Comparison of ENCODE assay signal across 9 cellular contexts in the genomic region with DNA sequence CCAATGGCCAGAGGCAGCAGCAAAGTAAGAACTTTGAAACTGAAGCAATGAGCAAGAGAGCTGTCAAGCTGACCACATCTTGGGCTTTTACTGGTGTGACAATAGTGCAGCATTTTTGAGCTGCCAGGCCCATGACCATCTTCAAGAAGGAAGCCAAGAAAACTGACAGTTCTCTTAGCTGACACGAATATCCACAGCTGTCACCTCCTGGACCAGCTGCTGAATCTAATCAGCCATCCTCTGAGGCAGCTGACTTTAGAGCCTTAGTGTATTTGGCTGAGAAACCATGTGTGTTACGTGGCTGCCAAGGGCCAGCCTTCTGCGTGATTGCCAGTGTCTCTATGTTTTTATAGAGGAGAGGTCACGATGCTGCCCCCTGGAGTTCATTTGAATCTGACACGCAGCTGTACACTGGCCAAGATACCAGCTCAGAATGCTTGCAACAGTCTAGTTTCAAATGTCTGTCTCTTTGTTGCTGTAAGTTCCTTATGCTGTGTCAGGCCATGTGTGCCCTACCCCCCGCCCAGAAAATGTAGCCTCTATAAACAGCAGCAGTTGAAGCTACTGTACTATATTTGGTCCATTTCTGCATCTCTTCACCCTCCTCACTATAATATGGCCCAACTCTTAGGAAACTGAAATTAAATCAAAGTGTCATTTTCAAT. TPM values are rescaled to one million over a fixed set of nuclear protein-coding genes. Genes with fewer than 3 reads are reported as not detected.
DNase-seq lines count a peak whose midpoint lies in the region; ATAC-seq, FAIRE-seq and TF ChIP-seq lines count a peak whose summit lies in the region.
"Had no signal": no experiment of that assay in that cellular context is flagged by ENCODE, and none has a peak within 500 bp of the region (broad histone marks: within the 10 kb centered on the region; RNA-seq: fewer than 3 reads in every experiment).

No MANE protein-coding gene starts in this region.

- H4K91ac ChIP-seq in H9 (ENCODE audit: insufficient read length, low read depth, low read length) = no peak overlapping the region

- no peak overlapping the region for H2AFZ ChIP-seq in H9 (ENCODE audit: low read length)
- H2AFZ ChIP-seq in K562 (ENCODE audit: low read depth, low read length) = peak overlapping the region; percentile 67

- H2BK5ac ChIP-seq in H9 (ENCODE audit: insufficient read length, low read length) = no peak overlapping the region

- intact Hi-C loops in K562 (cut with micrococcal nuclease) = loop anchor here (1.0 to 10.0 kb wide), 3 partner anchors 208 to 505 kb away; no protein-coding TSS in a partner anchor

- no peak overlapping the region for H4K5ac ChIP-seq in H9 (ENCODE audit: insufficient read length, low read depth, low read length)

- H3K56ac ChIP-seq in H9 (ENCODE audit: insufficient read length, low read depth, low read length) = no peak overlapping the region

- H3K36me3 ChIP-seq in K562 (ENCODE audit: control insufficient read depth, insufficient read depth, low read length) = no peaks in the 10 kb centered on the region

- no peaks in the 10 kb centered on the region for H3K27me3 Mint-ChIP-seq in H9 (ENCODE audit: low read depth)

- H3K18ac ChIP-seq in H9 (ENCODE audit: insufficient read length, low read depth, low read length) = no peak overlapping the region

- H3K23me2 ChIP-seq in H9 (ENCODE audit: insufficient read length, low read depth, low read length, poor library complexity, severe bottlenecking) = no peaks in the 10 kb centered on the region

- H2AK5ac ChIP-seq in H9 (ENCODE audit: insufficient read length, low read length) = no peak overlapping the region

- BruUV-seq in K562 (replicated peaks; lab: Mats Ljungman, UMichigan) = no TSS peak

- TF ChIP-seq CTCF in H9 (conservative IDR thresholded peaks at IDR 0.05) = peak; percentile 74
- TF ChIP-seq CTCF in LNCaP clone FGC (IDR thresholded peaks at IDR 0.05; ENCODE audit: control insufficient read depth, extremely low read depth, insufficient read depth) = peak; percentile 75
- TF ChIP-seq CTCF in K562 (IDR thresholded peaks at IDR 0.05 in 2 of 3, conservative IDR thresholded peaks at IDR 0.05 in 1 of 3; ENCODE audit: insufficient read depth in 2 of 3, low read depth in 1 of 3, low read length in 3 of 3) = peak; percentile 65 to 82 (median 70)

- TF ChIP-seq EP300 in K562 (IDR thresholded peaks at IDR 0.05; ENCODE audit: low read length) = no peak

- H3K4me2 ChIP-seq in H9 (ENCODE audit: insufficient read depth, insufficient read length, low read length) (no peak overlapping the region), K562 (ENCODE audit: insufficient read depth, low read length) (no peak overlapping the region)

- no peak overlapping the region for H3K27ac Mint-ChIP-seq in H9

- H2BK20ac ChIP-seq in H9 (ENCODE audit: low read depth, low read length, poor library complexity, severe bottlenecking) = no peak overlapping the region

- no peak overlapping the region for H4K8ac ChIP-seq in H9 (replicated peaks; ENCODE audit: insufficient read length, low read depth, low read length)

- no peaks in the 10 kb centered on the region for H3K79me1 ChIP-seq in H9 (ENCODE audit: insufficient read depth, low read depth, low read length, poor library complexity, severe bottlenecking)

- no peaks in the 10 kb centered on the region for H3K9me1 ChIP-seq in K562 (ENCODE audit: control insufficient read depth, insufficient read depth, low read length)

- H3K9me3 Mint-ChIP-seq in H9 = no peaks in the 10 kb centered on the region

- no peaks in the 10 kb centered on the region for H4K20me1 ChIP-seq in H9 (ENCODE audit: control insufficient read depth, insufficient read depth, insufficient read length)
- no peaks in the 10 kb centered on the region for H4K20me1 ChIP-seq in K562 (replicated peaks; ENCODE audit: control insufficient read depth, insufficient read depth, low read length)

- no peak overlapping the region for H3T11ph ChIP-seq in H9 (ENCODE audit: low read length)

- H2BK120ac ChIP-seq in H9 (ENCODE audit: low read depth, low read length, poor library complexity, severe bottlenecking) = no peak overlapping the region

- DNase-seq in DMS79 treated with DMSO at 0.1 percent for 48 hours (lab: John Stamatoyannopoulos, UW) (peak; percentile 21), DMS79 (lab: John Stamatoyannopoulos, UW) (no peak), H9 (peak; percentile 66), LNCaP clone FGC (ENCODE audit: low read depth) (peak; percentile 64), SHP77 treated with DMSO at 0.1 percent for 48 hours (lab: John Stamatoyannopoulos, UW) (peak; percentile 27), K562 (ENCODE audit: extremely low read depth in 1 of 4, low spot score in 3 of 4) (peak; percentile 36 to 79 (median 45)), iPS-NIHi11 (ENCODE audit: low spot score) (peak; percentile 66)
- peak; percentile 10 for DNase-seq in stimulated activated CD4-positive, alpha-beta T cell treated with anti-CD3 and anti-CD28 coated beads, Interleukin-12 subunit alpha, Interleukin-12 subunit beta, amount 100 ng/mL, for 4 hours

- no peaks in the 10 kb centered on the region for H3K4me1 Mint-ChIP-seq in H9

- TF ChIP-seq POLR2A in K562 (conservative IDR thresholded peaks at IDR 0.05) = no peak

- H3K27ac ChIP-seq in H9 (ENCODE audit: insufficient read length, low read depth, low read length) = no peak overlapping the region
- no peak overlapping the region; the same call in 2 of the 3 replicates for H3K27ac ChIP-seq in K562 (ENCODE audit: extremely low read depth, low read depth, low read length)

- H3K14ac ChIP-seq in H9 (ENCODE audit: insufficient read depth, low read length) = no peak overlapping the region

- peak; percentile 98 for ATAC-seq in K562

- POLR2A ChIA-PET in K562 (lab: Yijun Ruan, JAX) = interaction anchor here (1.0 kb wide), 1 partner anchor 10 kb away, joined by 5 read pairs; no protein-coding TSS in a partner anchor

- in situ Hi-C loops in K562 (cut with MboI) = no loop called here

- H3K23ac ChIP-seq in H9 (ENCODE audit: insufficient read length, low read depth, low read length) = no peak overlapping the region

- no peaks in the 10 kb centered on the region for H3K36me3 Mint-ChIP-seq in H9 (ENCODE audit: insufficient read depth in 1 of 3, low read depth in 3 of 3)

- no CpG with 5 or more reads among the region's 6 CpGs for whole genome bisulfite sequencing in H9 (ENCODE audit: extremely low coverage, insufficient read length, low lambda C conversion rate)
- WGBS in K562 (ENCODE audit: insufficient coverage, low coverage, missing lambda C conversion rate) = 9% methylated on average over 6 of the region's 6 CpGs

- CTCF ChIA-PET in K562 (lab: Yijun Ruan, JAX; ENCODE audit: low intra/inter-chr PET ratio) = interaction anchor here (2.3 kb wide), 1 partner anchor 505 kb away, joined by 11 read pairs; no protein-coding TSS in a partner anchor

- H3K4me3 ChIP-seq in LNCaP clone FGC (ENCODE audit: low read depth, low read length) (no peak overlapping the region), K562 (no peak overlapping the region)

- TF ChIP-seq RAD21 in K562 (CRISPR knock-in tag; conservative IDR thresholded peaks at IDR 0.05 in 1 of 2, IDR thresholded peaks at IDR 0.05 in 1 of 2) = peak; percentile 46 to 79

- H2BK15ac ChIP-seq in H9 (ENCODE audit: low read depth, low read length) = no peak overlapping the region

- H3K27me3 ChIP-seq in H9 (ENCODE audit: insufficient read depth, low read length) (no peaks in the 10 kb centered on the region), K562 (ENCODE audit: control insufficient read depth in 2 of 2, insufficient read depth in 2 of 2, low read length in 2 of 2) (no peaks in the 10 kb centered on the region)

- no peak overlapping the region for H3K4me3 Mint-ChIP-seq in H9

- H3K4me1 ChIP-seq in H9 (ENCODE audit: insufficient read depth, low read length) = no peaks in the 10 kb centered on the region
- no peaks in the 10 kb centered on the region for H3K4me1 ChIP-seq in K562 (replicated peaks in 1 of 2; ENCODE audit: control insufficient read depth in 2 of 2, insufficient read depth in 2 of 2, low read length in 2 of 2)

- no peak overlapping the region for H3K9ac ChIP-seq in H9 (ENCODE audit: extremely low read depth, insufficient read length, low read length)
- H3K9ac ChIP-seq in K562 (ENCODE audit: insufficient read depth in 1 of 2, low read depth in 2 of 2, low read length in 2 of 2) = no peak overlapping the region

- peak; percentile 94 for FAIRE-seq in K562 (lab: Jason Lieb, UNC)
- FAIRE-seq: A204.1 had no signal

- H3K9me3 ChIP-seq in H9 (ENCODE audit: control insufficient read depth, low read depth, low read length) (no peaks in the 10 kb centered on the region), K562 (replicated peaks; ENCODE audit: control insufficient read depth, insufficient read depth, low read depth, low read length) (no peaks in the 10 kb centered on the region)

- no peak overlapping the region for H3K4ac ChIP-seq in H9 (ENCODE audit: low read depth, low read length)

- no peak overlapping the region for H2BK12ac ChIP-seq in H9 (ENCODE audit: insufficient read length, low read depth, low read length)

- H3K79me2 ChIP-seq in H9 (ENCODE audit: insufficient read depth, low read length) (no peaks in the 10 kb centered on the region), K562 (ENCODE audit: control insufficient read depth, insufficient read depth, low read length) (no peaks in the 10 kb centered on the region)

TF ChIP-seq in K562, 482 proteins besides CTCF, POLR2A, EP300 and RAD21 (continues in another document):
- TF ChIP-seq KDM4B (IDR thresholded peaks at IDR 0.05; ENCODE audit: borderline replicate concordance in 2 of 2, low read depth in 1 of 2) = no peak
- TF ChIP-seq TRIM28 (IDR thresholded peaks at IDR 0.05) = no peak
- no peak for TF ChIP-seq TAF15 (IDR thresholded peaks at IDR 0.05; ENCODE audit: low read depth, low read length)

RNA-seq across cellular contexts. Expression of a gene that starts 39.7 kb away (rescaled TPM):
- total RNA-seq in H9 (2021) (not detected in 2 replicates), K562 (2014; rRNA removed) (5.4 and 5.7 TPM in 2 replicates), K562 (2014; rRNA removed; fragmentation: Illumina TruSeq; extraction: Trizol) (8.4 and 8.6 TPM in 2 replicates), K562 (2015; rRNA removed; fragmentation: Illumina TruSeq; extraction: Trizol) (12.1 and 13.5 TPM in 2 replicates), K562 (2021) (3.5 and 4.0 TPM in 2 replicates)
- total RNA-seq in K562 (2011; cell fraction: chromatin; rRNA removed; ENCODE audit: low replicate concordance) = 1.6 and 2.4 TPM in 2 replicates
- total RNA-seq in K562 (2011; cell fraction: nucleolus; rRNA removed) = 0.67 and 1.2 TPM in 2 replicates
- total RNA-seq in K562 (2011; cell fraction: nucleoplasm; rRNA removed) = 1.6 and 4.3 TPM in 2 replicates
- polyA plus RNA-seq in K562 (2011; rRNA removed) (0.19 and 3.3 TPM in 2 replicates), K562 (2014; fragmentation: Illumina TruSeq; extraction: Trizol) (7.9 and 12.2 TPM in 2 replicates), K562 (2014; fragmentation: Nextera tagmentation; extraction: Ambion mirVana) (1 to 10 TPM; 2.7 to 6.5 TPM), K562 (2014; rRNA removed) (4.5 and 4.9 TPM in 2 replicates)
- 0.06 and 0.76 TPM in 2 replicates for polyA plus RNA-seq in K562 (2011; cell fraction: cytosol; rRNA removed)
- 0.20 and 2.5 TPM in 2 replicates for polyA plus RNA-seq in K562 (2011; cell fraction: nucleus; rRNA removed)
- 3.8 and 4.5 TPM in 2 replicates for polyA plus RNA-seq in K562 (2012)
- polyA minus RNA-seq in K562 (2011; rRNA and poly(A)+ RNA removed) = 0.24 and 3.3 TPM in 2 replicates
- polyA minus RNA-seq in K562 (2011; cell fraction: cytosol; rRNA and poly(A)+ RNA removed) = 2.2 TPM in 1 of 2 replicates, not detected in the other
- 0.56 and 1.8 TPM in 2 replicates for polyA minus RNA-seq in K562 (2011; cell fraction: nucleus; rRNA and poly(A)+ RNA removed)
